Comparison of ENCODE assay signal across 1 cellular context in genomic region chr5:154058055-154059038, GRCh38.
TF ChIP-seq lines count a peak whose summit lies in the region.

No MANE protein-coding gene starts in this region.

TF ChIP-seq in GM12878, 131 proteins besides CTCF, POLR2A, EP300 and RAD21 (continued from another document and continues in another):
- TF ChIP-seq EZH2 (IDR thresholded peaks at IDR 0.05; ENCODE audit: borderline replicate concordance, control insufficient read depth, low read depth, low read length) (no peak), SMAD5 (IDR thresholded peaks at IDR 0.05; ENCODE audit: low read depth) (no peak), ELK1 (IDR thresholded peaks at IDR 0.05; ENCODE audit: low read depth, low read length) (no peak), EED (IDR thresholded peaks at IDR 0.05; ENCODE audit: low read depth) (peak; percentile 86), IRF5 (IDR thresholded peaks at IDR 0.05; ENCODE audit: borderline replicate concordance) (no peak), IRF4 (IDR thresholded peaks at IDR 0.05; ENCODE audit: low read depth, low read length) (peak; percentile 25; the same call in 1 of the 2 replicates), ATF7 (IDR thresholded peaks at IDR 0.05; ENCODE audit: low read depth) (no peak), NR2F1 (conservative IDR thresholded peaks at IDR 0.05) (no peak), CREB1 (IDR thresholded peaks at IDR 0.05; ENCODE audit: low read depth) (no peak), TAF1 (IDR thresholded peaks at IDR 0.05; ENCODE audit: borderline replicate concordance, low read depth, low read length) (no peak), PML (IDR thresholded peaks at IDR 0.05; ENCODE audit: low read length) (no peak), RUNX3 (IDR thresholded peaks at IDR 0.05; ENCODE audit: low read length) (peak; percentile 18), IKZF1 (conservative IDR thresholded peaks at IDR 0.05) (peak; percentile 91), BCL11A (IDR thresholded peaks at IDR 0.05; ENCODE audit: low read depth, low read length) (0 out of 2 replicates have a peak, but pooled peaks have one; percentile 62), DPF2 (IDR thresholded peaks at IDR 0.05) (peak; percentile 73; the same call in 1 of the 2 replicates), MYC (IDR thresholded peaks at IDR 0.05; ENCODE audit: insufficient read depth, insufficient read length, insufficient replicate concordance, low read length, severe bottlenecking) (no peak), HDAC2 (IDR thresholded peaks at IDR 0.05) (no peak), REST (IDR thresholded peaks at IDR 0.05; ENCODE audit: low read depth, low read length) (no peak), ETV6 (conservative IDR thresholded peaks at IDR 0.05 in 1 of 2, IDR thresholded peaks at IDR 0.05 in 1 of 2; ENCODE audit: borderline replicate concordance in 1 of 2, low read depth in 1 of 2) (no peak), BACH1 (IDR thresholded peaks at IDR 0.05; ENCODE audit: borderline replicate concordance) (peak; percentile 44; the same call in 1 of the 2 replicates), ZNF217 (IDR thresholded peaks at IDR 0.05) (no peak), HCFC1 (IDR thresholded peaks at IDR 0.05; ENCODE audit: low read length) (no peak), SP1 (IDR thresholded peaks at IDR 0.05; ENCODE audit: low read depth, low read length) (no peak), CHD1 (IDR thresholded peaks at IDR 0.05; ENCODE audit: low read depth, low read length) (no peak), SRF (IDR thresholded peaks at IDR 0.05; ENCODE audit: low read depth in 2 of 2, low read length in 2 of 2) (0 out of 4 replicates have a peak, but pooled peaks of 1 of the 2 experiments have one; percentile 11), NFXL1 (IDR thresholded peaks at IDR 0.05; ENCODE audit: borderline replicate concordance) (no peak), NR2C1 (IDR thresholded peaks at IDR 0.05) (no peak), PAX8 (IDR thresholded peaks at IDR 0.05) (no peak), RAD51 (IDR thresholded peaks at IDR 0.05) (no peak), NFIC (IDR thresholded peaks at IDR 0.05; ENCODE audit: low read depth, low read length) (no peak), MEF2A (IDR thresholded peaks at IDR 0.05; ENCODE audit: insufficient read depth, low read depth, low read length) (0 out of 2 replicates have a peak, but pooled peaks have one; percentile 19), IKZF2 (IDR thresholded peaks at IDR 0.05) (peak; percentile 95), JUND (IDR thresholded peaks at IDR 0.05; ENCODE audit: low read depth, low read length) (no peak), BMI1 (IDR thresholded peaks at IDR 0.05; ENCODE audit: borderline replicate concordance) (0 out of 2 replicates have a peak, but pooled peaks have one; percentile 20), NBN (IDR thresholded peaks at IDR 0.05) (no peak), HDAC6 (IDR thresholded peaks at IDR 0.05; ENCODE audit: unreplicated experiment) (no peak), MTA2 (IDR thresholded peaks at IDR 0.05; ENCODE audit: low read depth) (peak; percentile 72), CBX3 (IDR thresholded peaks at IDR 0.05; ENCODE audit: borderline replicate concordance, low read depth) (no peak), GATAD2B (conservative IDR thresholded peaks at IDR 0.05; ENCODE audit: low read depth) (peak; percentile 37; the same call in 1 of the 2 replicates), SREBF1 (IDR thresholded peaks at IDR 0.05; ENCODE audit: low read length) (no peak), MXI1 (IDR thresholded peaks at IDR 0.05; ENCODE audit: low read depth, low read length) (no peak), ASH2L (IDR thresholded peaks at IDR 0.05; ENCODE audit: borderline replicate concordance, low read depth) (no peak), TBL1XR1 (IDR thresholded peaks at IDR 0.05; ENCODE audit: low read depth, low read length) (no peak), MTA3 (IDR thresholded peaks at IDR 0.05; ENCODE audit: borderline replicate concordance, low read length) (no peak)
- TF ChIP-seq, protein P1, sequence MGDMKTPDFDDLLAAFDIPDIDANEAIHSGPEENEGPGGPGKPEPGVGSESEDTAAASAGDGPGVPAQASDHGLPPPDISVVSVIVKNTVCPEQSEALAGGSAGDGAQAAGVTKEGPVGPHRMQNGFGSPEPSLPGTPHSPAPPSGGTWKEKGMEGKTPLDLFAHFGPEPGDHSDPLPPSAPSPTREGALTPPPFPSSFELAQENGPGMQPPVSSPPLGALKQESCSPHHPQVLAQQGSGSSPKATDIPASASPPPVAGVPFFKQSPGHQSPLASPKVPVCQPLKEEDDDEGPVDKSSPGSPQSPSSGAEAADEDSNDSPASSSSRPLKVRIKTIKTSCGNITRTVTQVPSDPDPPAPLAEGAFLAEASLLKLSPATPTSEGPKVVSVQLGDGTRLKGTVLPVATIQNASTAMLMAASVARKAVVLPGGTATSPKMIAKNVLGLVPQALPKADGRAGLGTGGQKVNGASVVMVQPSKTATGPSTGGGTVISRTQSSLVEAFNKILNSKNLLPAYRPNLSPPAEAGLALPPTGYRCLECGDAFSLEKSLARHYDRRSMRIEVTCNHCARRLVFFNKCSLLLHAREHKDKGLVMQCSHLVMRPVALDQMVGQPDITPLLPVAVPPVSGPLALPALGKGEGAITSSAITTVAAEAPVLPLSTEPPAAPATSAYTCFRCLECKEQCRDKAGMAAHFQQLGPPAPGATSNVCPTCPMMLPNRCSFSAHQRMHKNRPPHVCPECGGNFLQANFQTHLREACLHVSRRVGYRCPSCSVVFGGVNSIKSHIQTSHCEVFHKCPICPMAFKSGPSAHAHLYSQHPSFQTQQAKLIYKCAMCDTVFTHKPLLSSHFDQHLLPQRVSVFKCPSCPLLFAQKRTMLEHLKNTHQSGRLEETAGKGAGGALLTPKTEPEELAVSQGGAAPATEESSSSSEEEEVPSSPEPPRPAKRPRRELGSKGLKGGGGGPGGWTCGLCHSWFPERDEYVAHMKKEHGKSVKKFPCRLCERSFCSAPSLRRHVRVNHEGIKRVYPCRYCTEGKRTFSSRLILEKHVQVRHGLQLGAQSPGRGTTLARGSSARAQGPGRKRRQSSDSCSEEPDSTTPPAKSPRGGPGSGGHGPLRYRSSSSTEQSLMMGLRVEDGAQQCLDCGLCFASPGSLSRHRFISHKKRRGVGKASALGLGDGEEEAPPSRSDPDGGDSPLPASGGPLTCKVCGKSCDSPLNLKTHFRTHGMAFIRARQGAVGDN (IDR thresholded peaks at IDR 0.05), result no peak
- TF ChIP-seq, protein P2, sequence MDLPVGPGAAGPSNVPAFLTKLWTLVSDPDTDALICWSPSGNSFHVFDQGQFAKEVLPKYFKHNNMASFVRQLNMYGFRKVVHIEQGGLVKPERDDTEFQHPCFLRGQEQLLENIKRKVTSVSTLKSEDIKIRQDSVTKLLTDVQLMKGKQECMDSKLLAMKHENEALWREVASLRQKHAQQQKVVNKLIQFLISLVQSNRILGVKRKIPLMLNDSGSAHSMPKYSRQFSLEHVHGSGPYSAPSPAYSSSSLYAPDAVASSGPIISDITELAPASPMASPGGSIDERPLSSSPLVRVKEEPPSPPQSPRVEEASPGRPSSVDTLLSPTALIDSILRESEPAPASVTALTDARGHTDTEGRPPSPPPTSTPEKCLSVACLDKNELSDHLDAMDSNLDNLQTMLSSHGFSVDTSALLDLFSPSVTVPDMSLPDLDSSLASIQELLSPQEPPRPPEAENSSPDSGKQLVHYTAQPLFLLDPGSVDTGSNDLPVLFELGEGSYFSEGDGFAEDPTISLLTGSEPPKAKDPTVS (IDR thresholded peaks at IDR 0.05; ENCODE audit: low read depth, low read length), result no peak
- TF ChIP-seq, protein P3, sequence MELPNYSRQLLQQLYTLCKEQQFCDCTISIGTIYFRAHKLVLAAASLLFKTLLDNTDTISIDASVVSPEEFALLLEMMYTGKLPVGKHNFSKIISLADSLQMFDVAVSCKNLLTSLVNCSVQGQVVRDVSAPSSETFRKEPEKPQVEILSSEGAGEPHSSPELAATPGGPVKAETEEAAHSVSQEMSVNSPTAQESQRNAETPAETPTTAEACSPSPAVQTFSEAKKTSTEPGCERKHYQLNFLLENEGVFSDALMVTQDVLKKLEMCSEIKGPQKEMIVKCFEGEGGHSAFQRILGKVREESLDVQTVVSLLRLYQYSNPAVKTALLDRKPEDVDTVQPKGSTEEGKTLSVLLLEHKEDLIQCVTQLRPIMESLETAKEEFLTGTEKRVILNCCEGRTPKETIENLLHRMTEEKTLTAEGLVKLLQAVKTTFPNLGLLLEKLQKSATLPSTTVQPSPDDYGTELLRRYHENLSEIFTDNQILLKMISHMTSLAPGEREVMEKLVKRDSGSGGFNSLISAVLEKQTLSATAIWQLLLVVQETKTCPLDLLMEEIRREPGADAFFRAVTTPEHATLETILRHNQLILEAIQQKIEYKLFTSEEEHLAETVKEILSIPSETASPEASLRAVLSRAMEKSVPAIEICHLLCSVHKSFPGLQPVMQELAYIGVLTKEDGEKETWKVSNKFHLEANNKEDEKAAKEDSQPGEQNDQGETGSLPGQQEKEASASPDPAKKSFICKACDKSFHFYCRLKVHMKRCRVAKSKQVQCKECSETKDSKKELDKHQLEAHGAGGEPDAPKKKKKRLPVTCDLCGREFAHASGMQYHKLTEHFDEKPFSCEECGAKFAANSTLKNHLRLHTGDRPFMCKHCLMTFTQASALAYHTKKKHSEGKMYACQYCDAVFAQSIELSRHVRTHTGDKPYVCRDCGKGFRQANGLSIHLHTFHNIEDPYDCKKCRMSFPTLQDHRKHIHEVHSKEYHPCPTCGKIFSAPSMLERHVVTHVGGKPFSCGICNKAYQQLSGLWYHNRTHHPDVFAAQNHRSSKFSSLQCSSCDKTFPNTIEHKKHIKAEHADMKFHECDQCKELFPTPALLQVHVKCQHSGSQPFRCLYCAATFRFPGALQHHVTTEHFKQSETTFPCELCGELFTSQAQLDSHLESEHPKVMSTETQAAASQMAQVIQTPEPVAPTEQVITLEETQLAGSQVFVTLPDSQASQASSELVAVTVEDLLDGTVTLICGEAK (IDR thresholded peaks at IDR 0.05; ENCODE audit: borderline replicate concordance), result no peak
- TF ChIP-seq, protein P4, sequence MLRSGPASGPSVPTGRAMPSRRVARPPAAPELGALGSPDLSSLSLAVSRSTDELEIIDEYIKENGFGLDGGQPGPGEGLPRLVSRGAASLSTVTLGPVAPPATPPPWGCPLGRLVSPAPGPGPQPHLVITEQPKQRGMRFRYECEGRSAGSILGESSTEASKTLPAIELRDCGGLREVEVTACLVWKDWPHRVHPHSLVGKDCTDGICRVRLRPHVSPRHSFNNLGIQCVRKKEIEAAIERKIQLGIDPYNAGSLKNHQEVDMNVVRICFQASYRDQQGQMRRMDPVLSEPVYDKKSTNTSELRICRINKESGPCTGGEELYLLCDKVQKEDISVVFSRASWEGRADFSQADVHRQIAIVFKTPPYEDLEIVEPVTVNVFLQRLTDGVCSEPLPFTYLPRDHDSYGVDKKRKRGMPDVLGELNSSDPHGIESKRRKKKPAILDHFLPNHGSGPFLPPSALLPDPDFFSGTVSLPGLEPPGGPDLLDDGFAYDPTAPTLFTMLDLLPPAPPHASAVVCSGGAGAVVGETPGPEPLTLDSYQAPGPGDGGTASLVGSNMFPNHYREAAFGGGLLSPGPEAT (IDR thresholded peaks at IDR 0.05; ENCODE audit: low read depth), result peak; percentile 74
- TF ChIP-seq, protein P5, sequence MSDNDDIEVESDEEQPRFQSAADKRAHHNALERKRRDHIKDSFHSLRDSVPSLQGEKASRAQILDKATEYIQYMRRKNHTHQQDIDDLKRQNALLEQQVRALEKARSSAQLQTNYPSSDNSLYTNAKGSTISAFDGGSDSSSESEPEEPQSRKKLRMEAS (IDR thresholded peaks at IDR 0.05; ENCODE audit: low read depth, low read length), result no peak
- TF ChIP-seq, protein P6, sequence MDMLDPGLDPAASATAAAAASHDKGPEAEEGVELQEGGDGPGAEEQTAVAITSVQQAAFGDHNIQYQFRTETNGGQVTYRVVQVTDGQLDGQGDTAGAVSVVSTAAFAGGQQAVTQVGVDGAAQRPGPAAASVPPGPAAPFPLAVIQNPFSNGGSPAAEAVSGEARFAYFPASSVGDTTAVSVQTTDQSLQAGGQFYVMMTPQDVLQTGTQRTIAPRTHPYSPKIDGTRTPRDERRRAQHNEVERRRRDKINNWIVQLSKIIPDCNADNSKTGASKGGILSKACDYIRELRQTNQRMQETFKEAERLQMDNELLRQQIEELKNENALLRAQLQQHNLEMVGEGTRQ (IDR thresholded peaks at IDR 0.05; ENCODE audit: borderline replicate concordance, low read depth, low read length), result no peak
